8 cellular contexts compared by ENCODE assay signal in genomic region chr11:133835258-133836075, GRCh38. TPM values are rescaled to one million over a fixed set of nuclear protein-coding genes. Genes with fewer than 3 reads are reported as not detected.
DNase-seq lines count a peak whose midpoint lies in the region; ATAC-seq, FAIRE-seq and TF ChIP-seq lines count a peak whose summit lies in the region.

No MANE protein-coding gene starts in this region.

- ATAC-seq in GM19395 (IDR thresholded peaks at IDR 0.05; ENCODE audit: unreplicated experiment) (peak; percentile 96), HG03354 (IDR thresholded peaks at IDR 0.05; ENCODE audit: poor library complexity, severe bottlenecking, unreplicated experiment) (peak; percentile 77)

- H3K4me2 ChIP-seq in astrocyte (ENCODE audit: low read length), result no peak overlapping the region

- H3K9ac ChIP-seq in astrocyte (ENCODE audit: low read length), result no peak overlapping the region

- H3K27ac Mint-ChIP-seq in astrocyte (ENCODE audit: unreplicated experiment) (peak overlapping the region; percentile 66), immature natural killer cell (no peak overlapping the region)

- H3K4me1 ChIP-seq in astrocyte (ENCODE audit: insufficient read depth, low read length), result no peaks in the 10 kb centered on the region

- H4K20me1 ChIP-seq in astrocyte (ENCODE audit: insufficient read depth, low read length), result no peaks in the 10 kb centered on the region

- peak; percentile 58 for TF ChIP-seq CTCF in astrocyte (IDR thresholded peaks at IDR 0.05; ENCODE audit: insufficient read depth, low read depth, low read length)

- H3K4me1 Mint-ChIP-seq in astrocyte (ENCODE audit: low read depth, unreplicated experiment) (peaks cover 7% of the 10 kb centered on the region), immature natural killer cell (peaks cover 4 to 11% of the 10 kb centered on the region in 2 donors)

- no peak overlapping the region for H2AFZ ChIP-seq in astrocyte (ENCODE audit: low read depth, low read length)

- no peaks in the 10 kb centered on the region for H3K79me2 ChIP-seq in astrocyte (ENCODE audit: insufficient read depth, low read length)

- peak; percentile 19 to 36 for DNase-seq in NOMO-1 (lab: John Stamatoyannopoulos, UW; ENCODE audit: unreplicated experiment in 2 of 2)
- DNase-seq in NOMO-1 treated with dmso at 0.1 percent for 144 hours (lab: John Stamatoyannopoulos, UW; ENCODE audit: unreplicated experiment), result no peak
- peak; percentile 15 for DNase-seq in NCI-H524 treated with DMSO at 0.1 percent for 48 hours (lab: John Stamatoyannopoulos, UW)
- peak; percentile 35 for DNase-seq in astrocyte (ENCODE audit: low read depth)
- DNase-seq in immature natural killer cell, result peak in 2 of 3 donors; percentile 18 to 21
- peak; percentile 36 to 45 for DNase-seq in stimulated activated CD8-positive, alpha-beta memory T cell treated with anti-CD3 and anti-CD28 coated beads, Interleukin-15, amount 100 ng/mL, for 48 hours (ENCODE audit: low read depth in 2 of 2)

- H3K36me3 Mint-ChIP-seq in astrocyte (ENCODE audit: low read depth, unreplicated experiment) (no peaks in the 10 kb centered on the region), immature natural killer cell (no peaks in the 10 kb centered on the region)

- H3K27me3 Mint-ChIP-seq in astrocyte (ENCODE audit: low read depth, unreplicated experiment) (peaks cover 13% of the 10 kb centered on the region), immature natural killer cell (ENCODE audit: low read depth in 3 of 3) (peaks cover 5 to 14% (median 7%) of the 10 kb centered on the region in 3 donors)

- H3K4me3 Mint-ChIP-seq in astrocyte (ENCODE audit: unreplicated experiment) (no peak overlapping the region), immature natural killer cell (no peak overlapping the region)

- H3K9me3 ChIP-seq in astrocyte (ENCODE audit: insufficient read depth, low read depth, low read length), result peaks cover 3% of the 10 kb centered on the region

- no peak overlapping the region for H3K27ac ChIP-seq in astrocyte (ENCODE audit: low read depth, low read length)

- FAIRE-seq in astrocyte (lab: Jason Lieb, UNC), result no peak

- H3K9me3 Mint-ChIP-seq in astrocyte (ENCODE audit: unreplicated experiment) (peaks cover 4% of the 10 kb centered on the region), immature natural killer cell (peaks cover 0 to 1% (median 0%) of the 10 kb centered on the region in 6 donors)

- H3K36me3 ChIP-seq in astrocyte (ENCODE audit: insufficient read depth, low read length), result no peaks in the 10 kb centered on the region

- H3K4me3 ChIP-seq in astrocyte (ENCODE audit: insufficient read depth, low read depth, low read length), result no peak overlapping the region

- H3K27me3 ChIP-seq in astrocyte (ENCODE audit: insufficient read depth, low read length), result no peaks in the 10 kb centered on the region

RNA-seq across cellular contexts. Expression of gene SPATA19, which starts 9.8 kb away (rescaled TPM):
- not detected in 2 replicates for total RNA-seq in astrocyte
- not detected for polyA plus RNA-seq in immature natural killer cell
